ENCODE assay signal across 1 cellular context in genomic region chr9:127244609-127245601, GRCh38.
TF ChIP-seq lines count a peak whose summit lies in the region.

No MANE protein-coding gene starts in this region.

TF ChIP-seq in K562, 482 proteins besides CTCF, POLR2A, EP300 and RAD21 (continued from another document and continues in another):
- TF ChIP-seq GTF2F1 (IDR thresholded peaks at IDR 0.05; ENCODE audit: low read depth, low read length) (no peak), ID3 (CRISPR knock-in tag; IDR thresholded peaks at IDR 0.05) (no peak), ID3 (tag; IDR thresholded peaks at IDR 0.05) (no peak), RREB1 (CRISPR knock-in tag; IDR thresholded peaks at IDR 0.05) (0 out of 2 replicates have a peak, but pooled peaks have one; percentile 31), ARHGAP35 (IDR thresholded peaks at IDR 0.05; ENCODE audit: partially characterized antibody) (no peak), AFF1 (IDR thresholded peaks at IDR 0.05; ENCODE audit: low read depth in 1 of 2, partially characterized antibody in 2 of 2) (no peak), CBFB (CRISPR knock-in tag; IDR thresholded peaks at IDR 0.05) (no peak), BRF2 (IDR thresholded peaks at IDR 0.05; ENCODE audit: borderline replicate concordance, insufficient read depth, insufficient read length) (no peak), E2F8 (IDR thresholded peaks at IDR 0.05; ENCODE audit: low read depth, partially characterized antibody) (no peak), NUFIP1 (IDR thresholded peaks at IDR 0.05; ENCODE audit: partially characterized antibody) (no peak), ELF1 (tag; IDR thresholded peaks at IDR 0.05) (no peak), ZNF75A (CRISPR knock-in tag; IDR thresholded peaks at IDR 0.05) (no peak), RNF219 (CRISPR knock-in tag; IDR thresholded peaks at IDR 0.05) (no peak), NRF1 (conservative IDR thresholded peaks at IDR 0.05 in 1 of 2, IDR thresholded peaks at IDR 0.05 in 1 of 2) (peak; percentile 77 to 80), POLR3G (IDR thresholded peaks at IDR 0.05; ENCODE audit: extremely low read depth, insufficient read length, insufficient replicate concordance) (no peak), ZNF197 (CRISPR knock-in tag; IDR thresholded peaks at IDR 0.05; ENCODE audit: low read depth) (no peak), TFE3 (CRISPR knock-in tag; IDR thresholded peaks at IDR 0.05) (no peak), RBM17 (IDR thresholded peaks at IDR 0.05; ENCODE audit: borderline replicate concordance, low read depth, low read length) (no peak), NR3C1 (CRISPR knock-in tag; IDR thresholded peaks at IDR 0.05) (no peak), PREB (CRISPR knock-in tag; IDR thresholded peaks at IDR 0.05) (no peak), CREBBP (IDR thresholded peaks at IDR 0.05; ENCODE audit: low read depth, low read length) (no peak), NR2C1 (IDR thresholded peaks at IDR 0.05) (no peak), NR2C1 (tag; IDR thresholded peaks at IDR 0.05) (peak; percentile 52; the same call in 1 of the 2 replicates), POLR3A (IDR thresholded peaks at IDR 0.05; ENCODE audit: borderline replicate concordance, extremely low read depth, insufficient read depth, insufficient read length) (no peak), SMARCB1 (IDR thresholded peaks at IDR 0.05; ENCODE audit: insufficient read length, low read depth) (no peak), SNIP1 (IDR thresholded peaks at IDR 0.05; ENCODE audit: low read depth) (no peak), MEF2A (IDR thresholded peaks at IDR 0.05; ENCODE audit: control insufficient read depth, low read depth, low read length) (no peak), HNRNPLL (IDR thresholded peaks at IDR 0.05; ENCODE audit: low read depth, low read length, poor library complexity, severe bottlenecking) (peak; percentile 38), ZBTB34 (CRISPR knock-in tag; IDR thresholded peaks at IDR 0.05) (no peak), C11orf30 (IDR thresholded peaks at IDR 0.05; ENCODE audit: low read depth) (no peak), ZNF324 (CRISPR knock-in tag; IDR thresholded peaks at IDR 0.05) (no peak), ZNF311 (CRISPR knock-in tag; IDR thresholded peaks at IDR 0.05) (no peak), SRSF9 (IDR thresholded peaks at IDR 0.05; ENCODE audit: borderline replicate concordance, low read depth, low read length) (no peak), ATF6 (CRISPR knock-in tag; IDR thresholded peaks at IDR 0.05) (no peak), ZNF444 (CRISPR knock-in tag; IDR thresholded peaks at IDR 0.05) (no peak)
